ENCODE assay signal across 1 cellular context in genomic region chr1:12161662-12162458, GRCh38.
A peak's percentile ranks its signal among the peaks of the same experiment; 100 is the strongest.
TF ChIP-seq lines count a peak whose summit lies in the region.

No MANE protein-coding gene starts in this region.

TF ChIP-seq in HEK293, 187 proteins besides CTCF, POLR2A, EP300 and RAD21 (continued from another document and continues in another):
- no peak for TF ChIP-seq HOXC10 (CRISPR knock-in tag; IDR thresholded peaks at IDR 0.05)
- no peak; the same call in 1 of the 2 replicates for TF ChIP-seq SP3 (tag by site-specific recombination; IDR thresholded peaks at IDR 0.05)
- TF ChIP-seq ZNF658 (tag by site-specific recombination; IDR thresholded peaks at IDR 0.05), result no peak
- peak; percentile 67 for TF ChIP-seq ZNF600 (tag by site-specific recombination; IDR thresholded peaks at IDR 0.05)
- TF ChIP-seq ZNF239 (tag by site-specific recombination; IDR thresholded peaks at IDR 0.05), result no peak
- TF ChIP-seq, protein P1, sequence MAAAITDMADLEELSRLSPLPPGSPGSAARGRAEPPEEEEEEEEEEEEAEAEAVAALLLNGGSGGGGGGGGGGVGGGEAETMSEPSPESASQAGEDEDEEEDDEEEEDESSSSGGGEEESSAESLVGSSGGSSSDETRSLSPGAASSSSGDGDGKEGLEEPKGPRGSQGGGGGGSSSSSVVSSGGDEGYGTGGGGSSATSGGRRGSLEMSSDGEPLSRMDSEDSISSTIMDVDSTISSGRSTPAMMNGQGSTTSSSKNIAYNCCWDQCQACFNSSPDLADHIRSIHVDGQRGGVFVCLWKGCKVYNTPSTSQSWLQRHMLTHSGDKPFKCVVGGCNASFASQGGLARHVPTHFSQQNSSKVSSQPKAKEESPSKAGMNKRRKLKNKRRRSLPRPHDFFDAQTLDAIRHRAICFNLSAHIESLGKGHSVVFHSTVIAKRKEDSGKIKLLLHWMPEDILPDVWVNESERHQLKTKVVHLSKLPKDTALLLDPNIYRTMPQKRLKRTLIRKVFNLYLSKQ (tag by site-specific recombination; IDR thresholded peaks at IDR 0.05; ENCODE audit: borderline replicate concordance), result no peak
- no peak for TF ChIP-seq ZNF639 (tag by site-specific recombination; IDR thresholded peaks at IDR 0.05)
- no peak for TF ChIP-seq ZNF23 (tag by site-specific recombination; IDR thresholded peaks at IDR 0.05; ENCODE audit: borderline replicate concordance)
- TF ChIP-seq ZNF132 (tag by site-specific recombination; IDR thresholded peaks at IDR 0.05; ENCODE audit: borderline replicate concordance), result no peak
- TF ChIP-seq ZNF677 (tag by site-specific recombination; IDR thresholded peaks at IDR 0.05), result no peak
- peak; percentile 75 for TF ChIP-seq ZNF366 (tag by site-specific recombination; conservative IDR thresholded peaks at IDR 0.05)
- TF ChIP-seq ZNF830 (tag by site-specific recombination; IDR thresholded peaks at IDR 0.05; ENCODE audit: low read depth), result no peak
- no peak for TF ChIP-seq PBX3 (CRISPR knock-in tag; IDR thresholded peaks at IDR 0.05)
- no peak for TF ChIP-seq ZNF184 (tag by site-specific recombination; IDR thresholded peaks at IDR 0.05)
- TF ChIP-seq SP2 (tag by site-specific recombination; IDR thresholded peaks at IDR 0.05), result peak; percentile 57
- no peak for TF ChIP-seq ZNF174 (tag by site-specific recombination; IDR thresholded peaks at IDR 0.05)
- TF ChIP-seq GLI4 (tag by site-specific recombination; IDR thresholded peaks at IDR 0.05), result no peak
- TF ChIP-seq ZNF394 (tag by site-specific recombination; IDR thresholded peaks at IDR 0.05; ENCODE audit: borderline replicate concordance), result no peak
- no peak for TF ChIP-seq ZNF561 (tag by site-specific recombination; IDR thresholded peaks at IDR 0.05; ENCODE audit: borderline replicate concordance)
- TF ChIP-seq ZNF747 (tag by site-specific recombination; IDR thresholded peaks at IDR 0.05), result no peak
- no peak for TF ChIP-seq ZNF433 (tag by site-specific recombination; IDR thresholded peaks at IDR 0.05; ENCODE audit: low read depth)
- 0 out of 2 replicates have a peak, but pooled peaks have one; percentile 41 for TF ChIP-seq KLF8 (tag by site-specific recombination; IDR thresholded peaks at IDR 0.05)
- TF ChIP-seq, protein P2, sequence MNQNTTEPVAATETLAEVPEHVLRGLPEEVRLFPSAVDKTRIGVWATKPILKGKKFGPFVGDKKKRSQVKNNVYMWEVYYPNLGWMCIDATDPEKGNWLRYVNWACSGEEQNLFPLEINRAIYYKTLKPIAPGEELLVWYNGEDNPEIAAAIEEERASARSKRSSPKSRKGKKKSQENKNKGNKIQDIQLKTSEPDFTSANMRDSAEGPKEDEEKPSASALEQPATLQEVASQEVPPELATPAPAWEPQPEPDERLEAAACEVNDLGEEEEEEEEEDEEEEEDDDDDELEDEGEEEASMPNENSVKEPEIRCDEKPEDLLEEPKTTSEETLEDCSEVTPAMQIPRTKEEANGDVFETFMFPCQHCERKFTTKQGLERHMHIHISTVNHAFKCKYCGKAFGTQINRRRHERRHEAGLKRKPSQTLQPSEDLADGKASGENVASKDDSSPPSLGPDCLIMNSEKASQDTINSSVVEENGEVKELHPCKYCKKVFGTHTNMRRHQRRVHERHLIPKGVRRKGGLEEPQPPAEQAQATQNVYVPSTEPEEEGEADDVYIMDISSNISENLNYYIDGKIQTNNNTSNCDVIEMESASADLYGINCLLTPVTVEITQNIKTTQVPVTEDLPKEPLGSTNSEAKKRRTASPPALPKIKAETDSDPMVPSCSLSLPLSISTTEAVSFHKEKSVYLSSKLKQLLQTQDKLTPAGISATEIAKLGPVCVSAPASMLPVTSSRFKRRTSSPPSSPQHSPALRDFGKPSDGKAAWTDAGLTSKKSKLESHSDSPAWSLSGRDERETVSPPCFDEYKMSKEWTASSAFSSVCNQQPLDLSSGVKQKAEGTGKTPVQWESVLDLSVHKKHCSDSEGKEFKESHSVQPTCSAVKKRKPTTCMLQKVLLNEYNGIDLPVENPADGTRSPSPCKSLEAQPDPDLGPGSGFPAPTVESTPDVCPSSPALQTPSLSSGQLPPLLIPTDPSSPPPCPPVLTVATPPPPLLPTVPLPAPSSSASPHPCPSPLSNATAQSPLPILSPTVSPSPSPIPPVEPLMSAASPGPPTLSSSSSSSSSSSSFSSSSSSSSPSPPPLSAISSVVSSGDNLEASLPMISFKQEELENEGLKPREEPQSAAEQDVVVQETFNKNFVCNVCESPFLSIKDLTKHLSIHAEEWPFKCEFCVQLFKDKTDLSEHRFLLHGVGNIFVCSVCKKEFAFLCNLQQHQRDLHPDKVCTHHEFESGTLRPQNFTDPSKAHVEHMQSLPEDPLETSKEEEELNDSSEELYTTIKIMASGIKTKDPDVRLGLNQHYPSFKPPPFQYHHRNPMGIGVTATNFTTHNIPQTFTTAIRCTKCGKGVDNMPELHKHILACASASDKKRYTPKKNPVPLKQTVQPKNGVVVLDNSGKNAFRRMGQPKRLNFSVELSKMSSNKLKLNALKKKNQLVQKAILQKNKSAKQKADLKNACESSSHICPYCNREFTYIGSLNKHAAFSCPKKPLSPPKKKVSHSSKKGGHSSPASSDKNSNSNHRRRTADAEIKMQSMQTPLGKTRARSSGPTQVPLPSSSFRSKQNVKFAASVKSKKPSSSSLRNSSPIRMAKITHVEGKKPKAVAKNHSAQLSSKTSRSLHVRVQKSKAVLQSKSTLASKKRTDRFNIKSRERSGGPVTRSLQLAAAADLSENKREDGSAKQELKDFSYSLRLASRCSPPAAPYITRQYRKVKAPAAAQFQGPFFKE (tag by site-specific recombination; IDR thresholded peaks at IDR 0.05; ENCODE audit: borderline replicate concordance), result no peak
- TF ChIP-seq ZBTB8A (tag by site-specific recombination; IDR thresholded peaks at IDR 0.05), result peak; percentile 82
- TF ChIP-seq GLIS2 (tag by site-specific recombination; IDR thresholded peaks at IDR 0.05), result no peak
- TF ChIP-seq BCL6B (tag by site-specific recombination; IDR thresholded peaks at IDR 0.05), result no peak
- TF ChIP-seq ZNF426 (tag by site-specific recombination; IDR thresholded peaks at IDR 0.05), result no peak
- no peak for TF ChIP-seq MEIS1 (CRISPR knock-in tag; IDR thresholded peaks at IDR 0.05; ENCODE audit: borderline replicate concordance)
- no peak for TF ChIP-seq YY2 (tag by site-specific recombination; IDR thresholded peaks at IDR 0.05)
- no peak for TF ChIP-seq ZNF26 (tag by site-specific recombination; IDR thresholded peaks at IDR 0.05)
- TF ChIP-seq ZBTB6 (tag by site-specific recombination; IDR thresholded peaks at IDR 0.05), result no peak
- no peak for TF ChIP-seq ZNF571 (tag by site-specific recombination; IDR thresholded peaks at IDR 0.05)
- peak; percentile 94 for TF ChIP-seq ZBTB20 (tag by site-specific recombination; IDR thresholded peaks at IDR 0.05)
- TF ChIP-seq ZFP3 (tag by site-specific recombination; IDR thresholded peaks at IDR 0.05; ENCODE audit: low read depth), result no peak
- TF ChIP-seq ZNF221 (tag by site-specific recombination; IDR thresholded peaks at IDR 0.05; ENCODE audit: borderline replicate concordance), result no peak
- TF ChIP-seq, protein P3, sequence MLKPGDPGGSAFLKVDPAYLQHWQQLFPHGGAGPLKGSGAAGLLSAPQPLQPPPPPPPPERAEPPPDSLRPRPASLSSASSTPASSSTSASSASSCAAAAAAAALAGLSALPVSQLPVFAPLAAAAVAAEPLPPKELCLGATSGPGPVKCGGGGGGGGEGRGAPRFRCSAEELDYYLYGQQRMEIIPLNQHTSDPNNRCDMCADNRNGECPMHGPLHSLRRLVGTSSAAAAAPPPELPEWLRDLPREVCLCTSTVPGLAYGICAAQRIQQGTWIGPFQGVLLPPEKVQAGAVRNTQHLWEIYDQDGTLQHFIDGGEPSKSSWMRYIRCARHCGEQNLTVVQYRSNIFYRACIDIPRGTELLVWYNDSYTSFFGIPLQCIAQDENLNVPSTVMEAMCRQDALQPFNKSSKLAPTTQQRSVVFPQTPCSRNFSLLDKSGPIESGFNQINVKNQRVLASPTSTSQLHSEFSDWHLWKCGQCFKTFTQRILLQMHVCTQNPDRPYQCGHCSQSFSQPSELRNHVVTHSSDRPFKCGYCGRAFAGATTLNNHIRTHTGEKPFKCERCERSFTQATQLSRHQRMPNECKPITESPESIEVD (tag by site-specific recombination; IDR thresholded peaks at IDR 0.05), result no peak
- TF ChIP-seq ZSCAN18 (tag by site-specific recombination; IDR thresholded peaks at IDR 0.05), result no peak
- peak; percentile 89 for TF ChIP-seq ZNF660 (tag by site-specific recombination; IDR thresholded peaks at IDR 0.05)
- TF ChIP-seq ZNF335 (tag by site-specific recombination; conservative IDR thresholded peaks at IDR 0.05), result peak; percentile 64
- no peak for TF ChIP-seq ZNF626 (tag by site-specific recombination; IDR thresholded peaks at IDR 0.05)
- TF ChIP-seq, protein P4, sequence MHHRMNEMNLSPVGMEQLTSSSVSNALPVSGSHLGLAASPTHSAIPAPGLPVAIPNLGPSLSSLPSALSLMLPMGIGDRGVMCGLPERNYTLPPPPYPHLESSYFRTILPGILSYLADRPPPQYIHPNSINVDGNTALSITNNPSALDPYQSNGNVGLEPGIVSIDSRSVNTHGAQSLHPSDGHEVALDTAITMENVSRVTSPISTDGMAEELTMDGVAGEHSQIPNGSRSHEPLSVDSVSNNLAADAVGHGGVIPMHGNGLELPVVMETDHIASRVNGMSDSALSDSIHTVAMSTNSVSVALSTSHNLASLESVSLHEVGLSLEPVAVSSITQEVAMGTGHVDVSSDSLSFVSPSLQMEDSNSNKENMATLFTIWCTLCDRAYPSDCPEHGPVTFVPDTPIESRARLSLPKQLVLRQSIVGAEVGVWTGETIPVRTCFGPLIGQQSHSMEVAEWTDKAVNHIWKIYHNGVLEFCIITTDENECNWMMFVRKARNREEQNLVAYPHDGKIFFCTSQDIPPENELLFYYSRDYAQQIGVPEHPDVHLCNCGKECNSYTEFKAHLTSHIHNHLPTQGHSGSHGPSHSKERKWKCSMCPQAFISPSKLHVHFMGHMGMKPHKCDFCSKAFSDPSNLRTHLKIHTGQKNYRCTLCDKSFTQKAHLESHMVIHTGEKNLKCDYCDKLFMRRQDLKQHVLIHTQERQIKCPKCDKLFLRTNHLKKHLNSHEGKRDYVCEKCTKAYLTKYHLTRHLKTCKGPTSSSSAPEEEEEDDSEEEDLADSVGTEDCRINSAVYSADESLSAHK (tag by site-specific recombination; IDR thresholded peaks at IDR 0.05), result peak; percentile 62; the same call in 1 of the 2 replicates
- no peak for TF ChIP-seq ZNF792 (tag by site-specific recombination; IDR thresholded peaks at IDR 0.05)
